In genomic region chr3:48086736-48087470, GRCh38 we compare ENCODE assay signal across 8 cellular contexts.
DNase-seq lines count a peak whose midpoint lies in the region; ATAC-seq and TF ChIP-seq lines count a peak whose summit lies in the region.

No MANE protein-coding gene starts in this region.

- WGBS in psoas muscle, 3 donors: 6 to 14% (median 11%) methylated on average over 2 of the region's 2 CpGs

- H3K4me1 ChIP-seq in SJSA1 (replicated peaks): peaks cover 34% of the 10 kb centered on the region
- H3K4me1 ChIP-seq in psoas muscle: peaks cover 50% of the 10 kb centered on the region

- no peak for TF ChIP-seq CTCF in psoas muscle (IDR thresholded peaks at IDR 0.05)

- peaks cover 24% of the 10 kb centered on the region for H3K36me3 ChIP-seq in SJSA1
- peaks cover 0 to 12% of the 10 kb centered on the region in 2 donors for H3K36me3 ChIP-seq in psoas muscle (ENCODE audit: insufficient read depth in 1 of 2, low read depth in 1 of 2)

- peak; percentile 6 for DNase-seq in H4 (ENCODE audit: low spot score)
- DNase-seq in SJSA1 (ENCODE audit: low read depth in 1 of 2, low spot score in 2 of 2): peak in 1 of 2 experiments; percentile 65
- DNase-seq in fibroblast of gingiva (ENCODE audit: low read depth): peak; percentile 40
- DNase-seq in psoas muscle: no peak
- DNase-seq in KG1 (lab: John Stamatoyannopoulos, UW): no peak
- no peak for DNase-seq in DMS79 (lab: John Stamatoyannopoulos, UW)

- H3K27ac ChIP-seq in SJSA1 (peak overlapping the region; percentile 95), psoas muscle (peak overlapping the region; percentile 99)

- H3K4me3 ChIP-seq in SJSA1 (peak overlapping the region; percentile 72), psoas muscle (peak overlapping the region; percentile 97)

- no peak for ATAC-seq in psoas muscle
- no peak for ATAC-seq in HG03457 (IDR thresholded peaks at IDR 0.05; ENCODE audit: unreplicated experiment)
- no peak for ATAC-seq in GM21723 (IDR thresholded peaks at IDR 0.05; ENCODE audit: unreplicated experiment)

- intact Hi-C loops in psoas muscle (cut with DNase I): loop anchor here (2.0 to 5.0 kb wide), 2 partner anchors 70 to 75 kb away; partner anchors contain the start of gene MAP4 (in 1 of the 2)

- H3K9me3 ChIP-seq in SJSA1 (replicated peaks) (no peaks in the 10 kb centered on the region), psoas muscle (no peaks in the 10 kb centered on the region)

- H3K27me3 ChIP-seq in SJSA1 (replicated peaks): no peaks in the 10 kb centered on the region
- no peaks in the 10 kb centered on the region for H3K27me3 ChIP-seq in psoas muscle (ENCODE audit: insufficient read depth in 3 of 3, low read length in 2 of 3)

Comparison
In these comparisons a context has a peak if more than half of its experiments do, and no peak if none do; other contexts are left out.
1. DNase-seq: peak in H4 (single experiment) and fibroblast of gingiva (single experiment); none in psoas muscle (0 of 2), KG1 (single experiment) and DMS79 (single experiment).